28 cellular contexts compared by ENCODE assay signal in genomic region chr18:58882039-58882438, GRCh38. TPM values are rescaled to one million over a fixed set of nuclear protein-coding genes. Genes with fewer than 3 reads are reported as not detected.
DNase-seq lines count a peak whose midpoint lies in the region; ATAC-seq and TF ChIP-seq lines count a peak whose summit lies in the region.
"Had no signal": no experiment of that assay in that cellular context is flagged by ENCODE, and none has a peak within 500 bp of the region (broad histone marks: within the 10 kb centered on the region; RNA-seq: fewer than 3 reads in every experiment).

No MANE protein-coding gene starts in this region.

- H3K79me1 ChIP-seq in IMR-90 (ENCODE audit: low read depth in 1 of 2, low read length in 2 of 2), result peaks cover 32 to 74% of the 10 kb centered on the region in 2 experiments

- no peak overlapping the region for H3K56ac ChIP-seq in IMR-90 (ENCODE audit: extremely low read depth, insufficient read depth, low read length)

- peak overlapping the region; percentile 3; the same call in 1 of the 3 replicates for H2BK15ac ChIP-seq in IMR-90 (ENCODE audit: low read depth, low read length)

- H3K4me3 ChIP-seq in IMR-90 (ENCODE audit: insufficient read depth, low read depth, low read length), result no peak overlapping the region
- peak overlapping the region; percentile 15 for H3K4me3 ChIP-seq in endodermal cell (ENCODE audit: low read length)
- H3K4me3 ChIP-seq in Peyer's patch, result no peak overlapping the region
- H3K4me3 ChIP-seq in gastroesophageal sphincter, result no peak overlapping the region
- H3K4me3 ChIP-seq: body of pancreas, sigmoid colon, stomach, transverse colon had no signal

- H4K8ac ChIP-seq in IMR-90 (ENCODE audit: low read depth in 2 of 2, low read length in 2 of 2), result peak overlapping the region; percentile 17 to 59; a peak in 3 of 4 replicates

- H3K27ac ChIP-seq in IMR-90 (ENCODE audit: insufficient read depth, low read length) (peak overlapping the region; percentile 70; the same call in 1 of the 2 replicates), endodermal cell (ENCODE audit: low read depth, low read length) (no peak overlapping the region), Peyer's patch (no peak overlapping the region), gastroesophageal sphincter (no peak overlapping the region)
- H3K27ac ChIP-seq: body of pancreas, HL-60, KMS-11, sigmoid colon, stomach, transverse colon had no signal

- H2BK120ac ChIP-seq in IMR-90 (ENCODE audit: low read depth, low read length), result peak overlapping the region; percentile 70

- ATAC-seq in IMR-90 (ENCODE audit: low read depth), result peak; percentile 16
- no peak for ATAC-seq in gastroesophageal sphincter
- no peak for ATAC-seq in HG03442 (IDR thresholded peaks at IDR 0.05; ENCODE audit: unreplicated experiment)
- no peak for ATAC-seq in HG03175 (IDR thresholded peaks at IDR 0.05; ENCODE audit: unreplicated experiment)
- ATAC-seq: activated CD8-positive, alpha-beta memory T cell treated with anti-CD3 and anti-CD28 coated beads, Interleukin-2, amount 10 ng/mL, durations not matched to agents 7 days and 5 days; body of pancreas; left ventricle myocardium superior had no signal

- CTCF ChIA-PET in IMR-90 (lab: Yijun Ruan, JAX), result interaction anchor here (0.5 to 0.7 kb wide), 2 partner anchors 68 to 99 kb away, joined by 3 to 4 read pairs; no protein-coding TSS in a partner anchor

- peaks cover 29% of the 10 kb centered on the region for H3K9me1 ChIP-seq in IMR-90 (ENCODE audit: insufficient read depth, low read length)

- in situ Hi-C loops in IMR-90 (cut with MboI; ENCODE audit: low sequenced_read_pairs), result no loop called here

- peak overlapping the region; percentile 81; the same call in 1 of the 2 replicates for H3K18ac ChIP-seq in IMR-90 (ENCODE audit: low read depth, low read length)

- TF ChIP-seq POLR2A in IMR-90 (IDR thresholded peaks at IDR 0.05; ENCODE audit: low read depth, low read length) (no peak), Peyer's patch (IDR thresholded peaks at IDR 0.05) (no peak), gastroesophageal sphincter (IDR thresholded peaks at IDR 0.05) (no peak)

- H3K4ac ChIP-seq in IMR-90 (ENCODE audit: low read depth, low read length), result peak overlapping the region; percentile 63

- no CpG with 5 or more reads among the region's 4 CpGs for WGBS in IMR-90 (ENCODE audit: extremely low coverage in 2 of 2, insufficient read length in 1 of 2), 2 experiments
- WGBS in endodermal cell (ENCODE audit: insufficient coverage in 1 of 2, insufficient read length in 1 of 2), 2 experiments, result 90 to 94% methylated on average over 3 to 4 of the region's 4 CpGs
- WGBS in gastroesophageal sphincter (ENCODE audit: low coverage in 1 of 2), 2 donors, result 98 to 100% methylated on average over 4 of the region's 4 CpGs

- H3K4me1 Mint-ChIP-seq in endodermal cell, result peaks cover 27% of the 10 kb centered on the region
- H3K4me1 Mint-ChIP-seq in mesothelial cell of epicardium, result peaks cover 43% of the 10 kb centered on the region

- H3K27me3 Mint-ChIP-seq in endodermal cell (ENCODE audit: insufficient read depth) (no peaks in the 10 kb centered on the region), mesothelial cell of epicardium (ENCODE audit: low read depth) (no peaks in the 10 kb centered on the region)

- DNase-seq in IMR-90, result peak; percentile 46
- DNase-seq in endodermal cell, result no peak
- DNase-seq in mesothelial cell of epicardium (ENCODE audit: low spot score in 2 of 2, unreplicated experiment in 2 of 2), result no peak
- no peak for DNase-seq in Peyer's patch
- DNase-seq: activated CD8-positive, alpha-beta memory T cell treated with anti-CD3 and anti-CD28 coated beads, Interleukin-2, amount 10 ng/mL, durations not matched to agents 7 days and 5 days; activated gamma-delta T cell treated with Interleukin-2 at 50 U/mL for 16 hours; activated T-cell treated with anti-CD3 and anti-CD28 coated beads, Interleukin-2, amount 50 U/mL, for 48 hours; body of pancreas; CD4-positive, alpha-beta T cell; head of caudate nucleus; left ventricle myocardium superior; naive B cell; NCI-H1436 treated with DMSO at 0.1 percent for 48 hours; NCI-H2081 treated with DMSO at 0.1 percent for 48 hours; NCI-H2227 treated with DMSO at 0.1 percent for 48 hours; NCI-H526 treated with DMSO at 0.1 percent for 48 hours; NK-92 treated with Interleukin-12 subunit alpha and Interleukin-12 subunit beta, amount 100 ng/mL, for 24 hours; sigmoid colon; SK-N-SH; stimulated activated CD4-positive, alpha-beta T cell treated with anti-CD3 and anti-CD28 coated beads, Interleukin-4, amount 100 ng/mL, for 1 hour; stomach; transverse colon had no signal

- dilution Hi-C loops in IMR-90 (cut with HindIII; ENCODE audit: low sequenced_read_pairs, unreplicated experiment), result no loop called here

- no peaks in the 10 kb centered on the region for H3K9me3 ChIP-seq in IMR-90 (ENCODE audit: control insufficient read depth, insufficient read depth, low read length)
- no peaks in the 10 kb centered on the region for H3K9me3 ChIP-seq in endodermal cell (ENCODE audit: control insufficient read depth, low read length)
- no peaks in the 10 kb centered on the region for H3K9me3 ChIP-seq in Peyer's patch
- H3K9me3 ChIP-seq in gastroesophageal sphincter, result no peaks in the 10 kb centered on the region
- H3K9me3 ChIP-seq: body of pancreas, sigmoid colon, SK-N-SH, stomach, transverse colon had no signal

- H3K4me2 ChIP-seq in IMR-90 (ENCODE audit: low read depth, low read length), result no peak overlapping the region
- H3K4me2 ChIP-seq: KMS-11, SK-N-SH had no signal

- POLR2A ChIA-PET in IMR-90 (lab: Charles Lee; ENCODE audit: unreplicated experiment), result no interaction called here

- no peaks in the 10 kb centered on the region for H4K20me1 ChIP-seq in IMR-90 (ENCODE audit: insufficient read depth, low read length)

- no TSS peak for BruUV-seq in IMR-90 (replicated peaks; lab: Mats Ljungman, UMichigan)

- H4K91ac ChIP-seq in IMR-90 (ENCODE audit: insufficient read depth, low read depth, low read length), result peak overlapping the region; percentile 64

- H3K27me3 ChIP-seq in IMR-90 (ENCODE audit: control insufficient read depth, insufficient read depth, low read length) (no peaks in the 10 kb centered on the region), endodermal cell (ENCODE audit: control insufficient read depth, insufficient read depth, low read length, poor library complexity, severe bottlenecking) (no peaks in the 10 kb centered on the region), Peyer's patch (no peaks in the 10 kb centered on the region), gastroesophageal sphincter (no peaks in the 10 kb centered on the region)
- H3K27me3 ChIP-seq: body of pancreas, sigmoid colon, stomach, transverse colon had no signal

- 0 out of 2 replicates have a peak overlapping the region, but pooled peaks have one; percentile 50 for H2BK20ac ChIP-seq in IMR-90 (ENCODE audit: low read depth, low read length)

- H2AK9ac ChIP-seq in IMR-90 (replicated peaks; ENCODE audit: low read depth, low read length, poor library complexity), result no peak overlapping the region

- TF ChIP-seq EP300 in gastroesophageal sphincter (IDR thresholded peaks at IDR 0.05), result no peak

- H2AK5ac ChIP-seq in IMR-90 (ENCODE audit: low read depth, low read length), result peak overlapping the region; percentile 61; the same call in 1 of the 2 replicates

- peaks cover 16% of the 10 kb centered on the region for H3K4me1 ChIP-seq in IMR-90 (ENCODE audit: control insufficient read depth, insufficient read depth, low read length)
- H3K4me1 ChIP-seq in endodermal cell (ENCODE audit: control insufficient read depth, insufficient read depth, low read length), result peaks cover 16% of the 10 kb centered on the region
- no peaks in the 10 kb centered on the region for H3K4me1 ChIP-seq in Peyer's patch
- H3K4me1 ChIP-seq in gastroesophageal sphincter, result peaks cover 0 to 34% (median 3%) of the 10 kb centered on the region in 3 donors
- H3K4me1 ChIP-seq: body of pancreas had no signal

- intact Hi-C loops in IMR-90 (cut with micrococcal nuclease), result no loop called here

- H2AFZ ChIP-seq in IMR-90 (replicated peaks; ENCODE audit: low read length, poor library complexity), result no peak overlapping the region

- H3K4me3 Mint-ChIP-seq in endodermal cell (no peak overlapping the region), mesothelial cell of epicardium (no peak overlapping the region)
- H3K4me3 Mint-ChIP-seq: activated CD8-positive, alpha-beta memory T cell treated with anti-CD3 and anti-CD28 coated beads, Interleukin-2, amount 10 ng/mL, durations not matched to agents 7 days and 5 days; CD4-positive, alpha-beta T cell; naive B cell; T-helper 1 cell treated with Interleukin-12 subunit alpha and Interleukin-12 subunit beta and Interleukin-4 antibody, amounts not matched to agents 30 μg/mL and 1 μg/mL, for 36 hours had no signal

- H4K5ac ChIP-seq in IMR-90 (ENCODE audit: low read depth, low read length), result peak overlapping the region; percentile 69

- no peak overlapping the region; the same call in 1 of the 2 replicates for H3K23ac ChIP-seq in IMR-90 (ENCODE audit: low read depth, low read length)

- no peak for TF ChIP-seq RAD21 in IMR-90 (IDR thresholded peaks at IDR 0.05; ENCODE audit: low read length)

- H3K14ac ChIP-seq in IMR-90 (replicated peaks; ENCODE audit: low read depth, low read length), result peak overlapping the region; percentile 85

- H3K9me3 Mint-ChIP-seq in endodermal cell (no peaks in the 10 kb centered on the region), mesothelial cell of epicardium (no peaks in the 10 kb centered on the region)
- H3K9me3 Mint-ChIP-seq: CD4-positive, alpha-beta T cell; naive B cell; T-helper 1 cell treated with Interleukin-12 subunit alpha and Interleukin-12 subunit beta and Interleukin-4 antibody, amounts not matched to agents 30 μg/mL and 1 μg/mL, for 36 hours had no signal

- H3K27ac Mint-ChIP-seq in endodermal cell (no peak overlapping the region), mesothelial cell of epicardium (peak overlapping the region; percentile 28)
- H3K27ac Mint-ChIP-seq: activated CD8-positive, alpha-beta memory T cell treated with anti-CD3 and anti-CD28 coated beads, Interleukin-2, amount 10 ng/mL, durations not matched to agents 7 days and 5 days; CD4-positive, alpha-beta T cell; T-helper 1 cell treated with Interleukin-12 subunit alpha and Interleukin-12 subunit beta and Interleukin-4 antibody, amounts not matched to agents 30 μg/mL and 1 μg/mL, for 36 hours had no signal

- H2BK5ac ChIP-seq in IMR-90 (ENCODE audit: low read depth, low read length, poor library complexity, severe bottlenecking), result peak overlapping the region; percentile 85

- no peak for TF ChIP-seq CTCF in IMR-90 (conservative IDR thresholded peaks at IDR 0.05; ENCODE audit: low read depth, low read length)
- no peak for TF ChIP-seq CTCF in endodermal cell (conservative IDR thresholded peaks at IDR 0.05)
- no peak for TF ChIP-seq CTCF in mesothelial cell of epicardium (IDR thresholded peaks at IDR 0.05; ENCODE audit: unreplicated experiment)
- no peak for TF ChIP-seq CTCF in Peyer's patch (IDR thresholded peaks at IDR 0.05)
- TF ChIP-seq CTCF in gastroesophageal sphincter (IDR thresholded peaks at IDR 0.05), result no peak

- no peak overlapping the region for H3K9ac ChIP-seq in IMR-90 (ENCODE audit: low read depth, low read length)
- no peak overlapping the region for H3K9ac ChIP-seq in endodermal cell (ENCODE audit: extremely low read depth, low read length, poor library complexity, severe bottlenecking)
- H3K9ac ChIP-seq: KMS-11, SK-N-SH had no signal

- peaks cover 82% of the 10 kb centered on the region for H3K36me3 Mint-ChIP-seq in endodermal cell (ENCODE audit: low read depth)
- H3K36me3 Mint-ChIP-seq in mesothelial cell of epicardium, result peaks cover 31% of the 10 kb centered on the region
- H3K36me3 Mint-ChIP-seq: activated CD8-positive, alpha-beta memory T cell treated with anti-CD3 and anti-CD28 coated beads, Interleukin-2, amount 10 ng/mL, durations not matched to agents 7 days and 5 days had no signal

- peaks cover 18% of the 10 kb centered on the region for H3K36me3 ChIP-seq in IMR-90 (ENCODE audit: control insufficient read depth, insufficient read depth, low read length)
- peaks cover 92% of the 10 kb centered on the region for H3K36me3 ChIP-seq in endodermal cell (ENCODE audit: control insufficient read depth, insufficient read depth, low read length)
- no peaks in the 10 kb centered on the region for H3K36me3 ChIP-seq in Peyer's patch
- H3K36me3 ChIP-seq in gastroesophageal sphincter, result peaks cover 0 to 51% of the 10 kb centered on the region in 2 donors
- H3K36me3 ChIP-seq: transverse colon had no signal

RNA-seq across cellular contexts. Expression of gene ZNF532, which starts 17.4 kb away (rescaled TPM):
- 29.9 and 30.0 TPM in 2 replicates for total RNA-seq in IMR-90 (2012; rRNA removed)
- polyA plus RNA-seq in IMR-90 (2012; rRNA removed), result 36.7 and 45.8 TPM in 2 replicates
- polyA plus RNA-seq in IMR-90 (2012; cell fraction: cytosol; rRNA removed), result 18.1 and 24.4 TPM in 2 replicates
- polyA plus RNA-seq in IMR-90 (2012; cell fraction: nucleus; rRNA removed; ENCODE audit: low replicate concordance), result 43.8 and 99.3 TPM in 2 replicates
- total RNA-seq in endodermal cell, result 100 to 1,000 TPM; 138 to 207 TPM
- polyA plus RNA-seq in endodermal cell (2013, experiment 1 of 2), result 164 TPM
- 157 TPM for polyA plus RNA-seq in endodermal cell (2013, experiment 2 of 2)
- 178 to 188 TPM (median 182 TPM) in 3 replicates for total RNA-seq in mesothelial cell of epicardium
- 100 to 1,000 TPM in 1 of 4 donors, 10 to 100 TPM in 2, 1 to 10 TPM in 1; 3.9 to 188 (median 12.7) TPM for total RNA-seq in Peyer's patch
- 100 to 1,000 TPM in 2 of 4 donors, 10 to 100 TPM in 2; 48.3 to 128 (median 96.2) TPM for total RNA-seq in gastroesophageal sphincter
